In the genomic region with DNA sequence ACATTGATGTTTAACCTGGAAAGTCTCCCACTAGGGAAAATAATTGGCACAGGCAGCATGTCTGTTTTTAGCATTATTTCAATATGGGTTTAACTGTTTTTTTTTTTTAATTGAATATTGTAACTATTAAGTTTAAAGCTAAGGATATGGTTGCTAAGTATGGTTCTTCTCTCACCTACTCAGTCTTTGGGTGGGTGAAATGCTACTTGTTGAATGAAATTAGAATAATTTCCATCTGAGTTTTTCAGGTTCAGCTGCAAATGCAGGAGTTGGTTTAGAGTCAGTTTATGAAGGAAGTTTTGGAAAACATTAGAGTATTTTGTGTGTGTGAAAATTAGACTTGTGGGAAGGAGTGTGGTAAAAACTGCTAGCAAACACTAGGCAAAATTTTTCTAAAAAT, we compare ENCODE assay signal across 20 cellular contexts.
"Had no signal": no experiment of that assay in that cellular context is flagged by ENCODE, and none has a peak within 500 bp of the region (broad histone marks: within the 10 kb centered on the region; RNA-seq: fewer than 3 reads in every experiment).

No MANE protein-coding gene starts in this region.

- H3K79me2 ChIP-seq: parathyroid adenoma had no signal

- H3K4me1 Mint-ChIP-seq: memory B cell had no signal

- H3K9ac ChIP-seq: parathyroid adenoma had no signal

- H3K4me2 ChIP-seq: hepatocyte had no signal

- DNase-seq: activated CD4-positive, alpha-beta T cell treated with anti-CD3 and anti-CD28 coated beads, Interleukin-2, amount 50 U/mL, for 4 hours; aorta; brain microvascular endothelial cell; central memory CD4-positive, alpha-beta T cell; colonic mucosa; endodermal cell; foreskin fibroblast; mucosa of descending colon; naive B cell; right lobe of liver; small intestine; stimulated activated CD4-positive, alpha-beta T cell treated with anti-CD3 and anti-CD28 coated beads, Interleukin-4, amount 100 ng/mL, for 1 hour; testis had no signal

- H3K27ac Mint-ChIP-seq: endodermal cell, memory B cell, naive B cell, type B pancreatic cell had no signal

- H3K36me3 ChIP-seq: brain microvascular endothelial cell, colonic mucosa, neutrophil, right lobe of liver had no signal

- H3K27ac ChIP-seq: brain microvascular endothelial cell, colonic mucosa, epithelial cell of prostate, hepatocyte, neutrophil, parathyroid adenoma, right lobe of liver, testis had no signal

- H3K36me3 Mint-ChIP-seq: naive B cell had no signal

- H3K4me3 ChIP-seq: colonic mucosa, hepatocyte, mucosa of descending colon, right lobe of liver, testis had no signal

- ATAC-seq: mucosa of descending colon, right lobe of liver had no signal

- H3K27me3 Mint-ChIP-seq: type B pancreatic cell had no signal

- H3K4me3 Mint-ChIP-seq: endodermal cell; memory B cell; naive B cell; T-helper 1 cell treated with Interleukin-12 subunit alpha and Interleukin-12 subunit beta and Interleukin-4 antibody, amounts not matched to agents 30 μg/mL and 1 μg/mL, for 36 hours; type B pancreatic cell had no signal

- H3K4me1 ChIP-seq: colonic mucosa, parathyroid adenoma, testis had no signal

- H3K9me3 ChIP-seq: colonic mucosa, mucosa of descending colon, neutrophil, right lobe of liver, testis had no signal

- H3K9me3 Mint-ChIP-seq: endodermal cell, naive B cell had no signal

- H3K27me3 ChIP-seq: brain microvascular endothelial cell, colonic mucosa, hepatocyte, neutrophil, right lobe of liver, testis had no signal
